Comparison of ENCODE assay signal across 24 cellular contexts in genomic region chr14:21248338-21248737, GRCh38. TPM values are rescaled to one million over a fixed set of nuclear protein-coding genes. Genes with fewer than 3 reads are reported as not detected.
DNase-seq lines count a peak whose midpoint lies in the region; FAIRE-seq and TF ChIP-seq lines count a peak whose summit lies in the region.
"Had no signal": no experiment of that assay in that cellular context is flagged by ENCODE, and none has a peak within 500 bp of the region (broad histone marks: within the 10 kb centered on the region; RNA-seq: fewer than 3 reads in every experiment).

No MANE protein-coding gene starts in this region.

- no peaks in the 10 kb centered on the region for H3K27me3 Mint-ChIP-seq in activated T-cell treated with anti-CD3 and anti-CD28 coated beads, Interleukin-2, amount 50 U/mL, for 24 hours
- H3K27me3 Mint-ChIP-seq in astrocyte (ENCODE audit: low read depth, unreplicated experiment) (no peaks in the 10 kb centered on the region), progenitor cell of endocrine pancreas (no peaks in the 10 kb centered on the region)
- H3K27me3 Mint-ChIP-seq: stimulated activated naive B cell treated with anti-CD40 and anti-IgM and Interleukin-4, amounts not matched to agents 10 μg/mL and 1 μg/mL and 100 μg/mL, for 72 hours had no signal

- H4K20me1 ChIP-seq in astrocyte (ENCODE audit: insufficient read depth, low read length), result peaks cover 100% of the 10 kb centered on the region

- TF ChIP-seq CTCF in HEK293 (tag by site-specific recombination; IDR thresholded peaks at IDR 0.05) (no peak), astrocyte (IDR thresholded peaks at IDR 0.05; ENCODE audit: insufficient read depth, low read depth, low read length) (no peak), progenitor cell of endocrine pancreas (IDR thresholded peaks at IDR 0.05; ENCODE audit: unreplicated experiment) (no peak)

- no peak overlapping the region for H3K4me3 ChIP-seq in HEK293 (ENCODE audit: low read depth, low read length)
- H3K4me3 ChIP-seq in astrocyte (ENCODE audit: insufficient read depth, low read depth, low read length), result no peak overlapping the region
- H3K4me3 ChIP-seq: BLaER1, smooth muscle cell, thyroid gland had no signal

- peaks cover 75% of the 10 kb centered on the region for H3K4me1 Mint-ChIP-seq in activated T-cell treated with anti-CD3 and anti-CD28 coated beads, Interleukin-2, amount 50 U/mL, for 24 hours (ENCODE audit: low read depth)
- peaks cover 16% of the 10 kb centered on the region for H3K4me1 Mint-ChIP-seq in astrocyte (ENCODE audit: low read depth, unreplicated experiment)
- H3K4me1 Mint-ChIP-seq in progenitor cell of endocrine pancreas (ENCODE audit: low read depth), result peaks cover 8% of the 10 kb centered on the region

- H3K27me3 ChIP-seq in astrocyte (ENCODE audit: insufficient read depth, low read length), result no peaks in the 10 kb centered on the region
- H3K27me3 ChIP-seq: BLaER1, thyroid gland had no signal

- H3K9ac ChIP-seq in astrocyte (ENCODE audit: low read length), result no peak overlapping the region
- H3K9ac ChIP-seq: BLaER1 had no signal

- peaks cover 98% of the 10 kb centered on the region for H3K36me3 Mint-ChIP-seq in activated T-cell treated with anti-CD3 and anti-CD28 coated beads, Interleukin-2, amount 50 U/mL, for 24 hours (ENCODE audit: low read depth)
- peaks cover 23% of the 10 kb centered on the region for H3K36me3 Mint-ChIP-seq in astrocyte (ENCODE audit: low read depth, unreplicated experiment)
- peaks cover 54% of the 10 kb centered on the region for H3K36me3 Mint-ChIP-seq in progenitor cell of endocrine pancreas (ENCODE audit: insufficient read depth)

- peak overlapping the region; percentile 61 for H3K27ac Mint-ChIP-seq in activated T-cell treated with anti-CD3 and anti-CD28 coated beads, Interleukin-2, amount 50 U/mL, for 24 hours
- H3K27ac Mint-ChIP-seq in astrocyte (ENCODE audit: unreplicated experiment) (no peak overlapping the region), progenitor cell of endocrine pancreas (peak overlapping the region; percentile 49)
- H3K27ac Mint-ChIP-seq: stimulated activated naive B cell treated with anti-CD40 and anti-IgM and Interleukin-4, amounts not matched to agents 10 μg/mL and 1 μg/mL and 100 μg/mL, for 72 hours had no signal

- peaks cover 100% of the 10 kb centered on the region for H3K79me2 ChIP-seq in astrocyte (ENCODE audit: insufficient read depth, low read length)

- no peak overlapping the region for H3K4me2 ChIP-seq in astrocyte (ENCODE audit: low read length)
- H3K4me2 ChIP-seq: BLaER1, smooth muscle cell had no signal

- CTCF ChIA-PET in HEK293 (lab: Yijun Ruan, JAX), result no interaction called here

- H3K4me3 Mint-ChIP-seq in activated T-cell treated with anti-CD3 and anti-CD28 coated beads, Interleukin-2, amount 50 U/mL, for 24 hours, result peak overlapping the region; percentile 0
- H3K4me3 Mint-ChIP-seq in astrocyte (ENCODE audit: unreplicated experiment) (peak overlapping the region; percentile 57), progenitor cell of endocrine pancreas (ENCODE audit: low read depth) (no peak overlapping the region)
- H3K4me3 Mint-ChIP-seq: stimulated activated naive B cell treated with anti-CD40 and anti-IgM and Interleukin-4, amounts not matched to agents 10 μg/mL and 1 μg/mL and 100 μg/mL, for 72 hours had no signal

- H3K4me1 ChIP-seq in HEK293 (ENCODE audit: control insufficient read depth, insufficient read depth, low read length) (peaks cover 12% of the 10 kb centered on the region), astrocyte (ENCODE audit: insufficient read depth, low read length) (peaks cover 7% of the 10 kb centered on the region)
- H3K4me1 ChIP-seq: BLaER1 had no signal

- H3K36me3 ChIP-seq in HEK293 (ENCODE audit: control insufficient read depth in 2 of 2, insufficient read depth in 1 of 2, low read length in 2 of 2) (peaks cover 85 to 89% of the 10 kb centered on the region in 2 experiments), astrocyte (ENCODE audit: insufficient read depth, low read length) (peaks cover 58% of the 10 kb centered on the region)

- H3K9me3 Mint-ChIP-seq in activated T-cell treated with anti-CD3 and anti-CD28 coated beads, Interleukin-2, amount 50 U/mL, for 24 hours, result no peaks in the 10 kb centered on the region
- H3K9me3 Mint-ChIP-seq in astrocyte (ENCODE audit: unreplicated experiment) (no peaks in the 10 kb centered on the region), progenitor cell of endocrine pancreas (ENCODE audit: low read depth) (no peaks in the 10 kb centered on the region)
- H3K9me3 Mint-ChIP-seq: stimulated activated naive B cell treated with anti-CD40 and anti-IgM and Interleukin-4, amounts not matched to agents 10 μg/mL and 1 μg/mL and 100 μg/mL, for 72 hours had no signal

- H2AFZ ChIP-seq in astrocyte (ENCODE audit: low read depth, low read length), result no peak overlapping the region

- H3K27ac ChIP-seq in HEK293 (ENCODE audit: extremely low read depth, low read depth, low read length) (no peak overlapping the region), astrocyte (ENCODE audit: low read depth, low read length) (no peak overlapping the region)
- H3K27ac ChIP-seq: BLaER1, HL-60, thyroid gland had no signal

- POLR2A ChIA-PET in HEK293 (lab: Yijun Ruan, JAX), result no interaction called here

- FAIRE-seq in astrocyte (lab: Jason Lieb, UNC), result no peak
- FAIRE-seq: D721Med, H54 had no signal

- no peak for DNase-seq in activated T-cell treated with anti-CD3 and anti-CD28 coated beads, Interleukin-2, amount 50 U/mL, for 24 hours
- DNase-seq in activated T-cell treated with anti-CD3 and anti-CD28 coated beads, Interleukin-2, amount 50 U/mL, for 1 hour, result no peak
- DNase-seq in astrocyte (ENCODE audit: low read depth) (no peak), progenitor cell of endocrine pancreas (ENCODE audit: low spot score, unreplicated experiment) (no peak), NCI-H146 treated with DMSO at 0.1 percent for 48 hours (lab: John Stamatoyannopoulos, UW; ENCODE audit: unreplicated experiment) (no peak), NCI-H1105 (lab: John Stamatoyannopoulos, UW) (no peak), NOMO-1 treated with dmso at 0.1 percent for 144 hours (lab: John Stamatoyannopoulos, UW; ENCODE audit: unreplicated experiment) (no peak)
- DNase-seq: activated effector memory CD4-positive, alpha-beta T cell treated with Interleukin-2 at 50 U/mL for 16 hours; amygdala; mammary epithelial cell; NCI-H1417; NCI-H2171; NCI-H524 treated with DMSO at 0.1 percent for 48 hours; occipital lobe; stimulated activated naive B cell treated with anti-CD40 and anti-IgM and Interleukin-4, amounts not matched to agents 10 μg/mL and 1 μg/mL and 100 μg/mL, for 72 hours; T-helper 9 cell; thyroid gland had no signal

- H3K9me3 ChIP-seq in HEK293 (ENCODE audit: control insufficient read depth, insufficient read depth, low read depth, low read length) (no peaks in the 10 kb centered on the region), astrocyte (ENCODE audit: insufficient read depth, low read depth, low read length) (no peaks in the 10 kb centered on the region)
- H3K9me3 ChIP-seq: thyroid gland had no signal

TF ChIP-seq in HEK293, 187 proteins besides CTCF, POLR2A, EP300 and RAD21:
- TF ChIP-seq MYNN (tag by site-specific recombination; IDR thresholded peaks at IDR 0.05; ENCODE audit: borderline replicate concordance) (no peak), ZNF426 (tag by site-specific recombination; IDR thresholded peaks at IDR 0.05) (no peak), GLIS1 (tag by site-specific recombination; IDR thresholded peaks at IDR 0.05) (no peak), PRDM10 (tag by site-specific recombination; IDR thresholded peaks at IDR 0.05) (0 out of 2 replicates have a peak, but pooled peaks have one; percentile 7), OSR2 (tag by site-specific recombination; IDR thresholded peaks at IDR 0.05) (peak; percentile 68), SP3 (tag by site-specific recombination; IDR thresholded peaks at IDR 0.05) (no peak)

RNA-seq across cellular contexts. Expression of gene HNRNPC, which starts 20.9 kb away (rescaled TPM):
- total RNA-seq in astrocyte (525 and 536 TPM in 2 replicates), progenitor cell of endocrine pancreas (676 and 690 TPM in 2 replicates)

RNA-seq across cellular contexts. Expression of gene RPGRIP1, which starts 31.5 kb away (rescaled TPM):
- total RNA-seq in astrocyte, result not detected in 2 replicates
- 0.19 and 0.58 TPM in 2 replicates for total RNA-seq in progenitor cell of endocrine pancreas
- total RNA-seq: cardiac septum, smooth muscle cell, thyroid gland had no signal
